Comparison of ENCODE assay signal across 16 cellular contexts in the genomic region with DNA sequence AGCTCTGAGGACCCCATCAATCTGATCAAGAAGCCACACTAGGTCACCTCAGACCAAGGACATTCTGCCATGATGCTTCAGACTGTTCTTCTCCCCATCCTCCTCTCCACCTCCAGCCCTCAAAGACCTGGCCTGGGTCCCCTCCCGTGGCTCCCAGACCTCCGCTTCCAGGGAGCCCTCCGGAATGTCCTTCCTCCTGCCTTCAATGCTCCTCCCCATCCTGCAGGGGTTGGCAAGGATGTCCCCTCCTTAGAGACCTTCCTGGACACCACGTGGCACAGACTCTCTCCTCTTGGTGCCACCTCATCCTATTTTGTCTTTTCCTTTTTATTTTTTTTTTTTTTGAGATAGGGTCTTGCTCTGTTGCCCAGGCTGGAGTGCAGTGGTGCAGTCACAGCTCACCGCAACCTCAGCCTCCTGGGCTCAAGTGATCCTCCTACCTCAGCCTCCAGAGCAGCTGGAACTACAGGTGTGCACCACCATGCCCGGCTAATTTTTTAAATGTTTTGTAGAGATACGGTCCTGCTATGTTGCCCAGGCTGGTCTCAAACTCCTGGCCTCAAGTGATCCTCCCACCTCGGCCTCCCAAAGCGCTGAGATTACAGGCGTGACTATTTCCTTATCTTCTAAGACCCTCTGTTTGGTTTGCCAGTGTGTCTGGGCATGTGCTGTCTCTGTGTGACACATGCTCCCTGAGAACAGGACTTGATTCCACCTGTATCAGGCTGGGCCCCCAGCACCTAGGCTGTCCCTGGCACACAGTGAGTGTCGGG.
A peak's percentile ranks its signal among the peaks of the same experiment; 100 is the strongest.
DNase-seq lines count a peak whose midpoint lies in the region; ATAC-seq and TF ChIP-seq lines count a peak whose summit lies in the region.
"Had no signal": no experiment of that assay in that cellular context is flagged by ENCODE, and none has a peak within 500 bp of the region (broad histone marks: within the 10 kb centered on the region; RNA-seq: fewer than 3 reads in every experiment).

No MANE protein-coding gene starts in this region.

- no peak overlapping the region for H3K4me3 ChIP-seq in Panc1 (ENCODE audit: low read depth in 2 of 2, low read length in 2 of 2)
- no peak overlapping the region for H3K4me3 ChIP-seq in effector memory CD4-positive, alpha-beta T cell (ENCODE audit: insufficient read depth, low read depth, low read length, poor library complexity, severe bottlenecking)
- H3K4me3 ChIP-seq: lung, skin epidermis, transverse colon had no signal

- H3K4me3 Mint-ChIP-seq in activated T-cell treated with anti-CD3 and anti-CD28 coated beads, Interleukin-2, amount 50 U/mL, for 4 hours: peak overlapping the region; percentile 59
- peak overlapping the region; percentile 48 to 68 for H3K4me3 Mint-ChIP-seq in stimulated activated naive B cell treated with anti-CD40 and anti-IgM and Interleukin-4, amounts not matched to agents 10 μg/mL and 1 μg/mL and 100 μg/mL, for 72 hours

- H3K27me3 Mint-ChIP-seq in activated T-cell treated with anti-CD3 and anti-CD28 coated beads, Interleukin-2, amount 50 U/mL, for 4 hours (ENCODE audit: low read depth): no peaks in the 10 kb centered on the region
- no peaks in the 10 kb centered on the region for H3K27me3 Mint-ChIP-seq in stimulated activated naive B cell treated with anti-CD40 and anti-IgM and Interleukin-4, amounts not matched to agents 10 μg/mL and 1 μg/mL and 100 μg/mL, for 72 hours

- peak overlapping the region; percentile 19 for H3K27ac ChIP-seq in Panc1 (ENCODE audit: low read length)
- H3K27ac ChIP-seq in effector memory CD4-positive, alpha-beta T cell (ENCODE audit: insufficient read depth, low read length, poor library complexity, severe bottlenecking): peak overlapping the region; percentile 72

- no peak for ATAC-seq in activated T-cell treated with anti-CD3 and anti-CD28 coated beads, Interleukin-2, amount 50 U/mL, for 4 hours
- no peak for ATAC-seq in Panc1
- no peak for ATAC-seq in stimulated activated naive B cell treated with anti-CD40 and anti-IgM and Interleukin-4, amounts not matched to agents 10 μg/mL and 1 μg/mL and 100 μg/mL, for 72 hours (replicated peaks)

- POLR2A ChIA-PET in Panc1 (lab: Charles Lee): no interaction called here

- H3K4me1 Mint-ChIP-seq in activated T-cell treated with anti-CD3 and anti-CD28 coated beads, Interleukin-2, amount 50 U/mL, for 4 hours (ENCODE audit: low read depth): peaks cover 70% of the 10 kb centered on the region
- peaks cover 62 to 95% of the 10 kb centered on the region in 2 donors for H3K4me1 Mint-ChIP-seq in stimulated activated naive B cell treated with anti-CD40 and anti-IgM and Interleukin-4, amounts not matched to agents 10 μg/mL and 1 μg/mL and 100 μg/mL, for 72 hours

- CTCF ChIA-PET in Panc1 (lab: Charles Lee): no interaction called here

- no peaks in the 10 kb centered on the region for H3K9me3 Mint-ChIP-seq in activated T-cell treated with anti-CD3 and anti-CD28 coated beads, Interleukin-2, amount 50 U/mL, for 4 hours
- H3K9me3 Mint-ChIP-seq in stimulated activated naive B cell treated with anti-CD40 and anti-IgM and Interleukin-4, amounts not matched to agents 10 μg/mL and 1 μg/mL and 100 μg/mL, for 72 hours: peaks cover 0 to 1% of the 10 kb centered on the region in 2 donors

- intact Hi-C loops in Panc1 (cut with micrococcal nuclease; ENCODE audit: unreplicated experiment): no loop called here

- no peaks in the 10 kb centered on the region for H3K36me3 Mint-ChIP-seq in activated T-cell treated with anti-CD3 and anti-CD28 coated beads, Interleukin-2, amount 50 U/mL, for 4 hours (ENCODE audit: insufficient read depth)
- H3K36me3 Mint-ChIP-seq in stimulated activated naive B cell treated with anti-CD40 and anti-IgM and Interleukin-4, amounts not matched to agents 10 μg/mL and 1 μg/mL and 100 μg/mL, for 72 hours: peaks cover 6 to 22% of the 10 kb centered on the region in 2 donors

- TF ChIP-seq CTCF in Panc1 (IDR thresholded peaks at IDR 0.05): no peak

- BruUV-seq in Panc1 (replicated peaks; lab: Mats Ljungman, UMichigan): no TSS peak

- H3K36me3 ChIP-seq in Panc1 (ENCODE audit: control insufficient read depth, insufficient read depth, low read length): no peaks in the 10 kb centered on the region
- no peaks in the 10 kb centered on the region for H3K36me3 ChIP-seq in effector memory CD4-positive, alpha-beta T cell (ENCODE audit: control insufficient read depth, insufficient read depth, low read length)
- H3K36me3 ChIP-seq: transverse colon had no signal

- no peak for DNase-seq in activated T-cell treated with anti-CD3 and anti-CD28 coated beads, Interleukin-2, amount 50 U/mL, for 4 hours
- DNase-seq in activated T-cell treated with anti-CD3 and anti-CD28 coated beads for 4 hours (no peak), Panc1 (ENCODE audit: low read depth, low spot score) (no peak), NK-92 (lab: John Stamatoyannopoulos, UW; ENCODE audit: unreplicated experiment) (no peak), CD1c-positive myeloid dendritic cell (ENCODE audit: extremely low spot score) (no peak), kidney glomerular epithelial cell (lab: John Stamatoyannopoulos, UW) (no peak)
- no peak for DNase-seq in effector memory CD4-positive, alpha-beta T cell
- DNase-seq in stimulated activated naive B cell treated with anti-CD40 and anti-IgM and Interleukin-4, amounts not matched to agents 10 μg/mL and 1 μg/mL and 100 μg/mL, for 72 hours: no peak
- DNase-seq: activated gamma-delta T cell treated with Interleukin-2 at 50 U/mL for 16 hours, cerebellar nuclear complex, DMS79 treated with DMSO at 0.1 percent for 48 hours, erythroblast, NCI-H2029 had no signal

- peaks cover 33% of the 10 kb centered on the region for H3K4me1 ChIP-seq in Panc1 (ENCODE audit: control insufficient read depth, insufficient read depth, low read length)
- H3K4me1 ChIP-seq in effector memory CD4-positive, alpha-beta T cell (ENCODE audit: control insufficient read depth, insufficient read depth, low read length, poor library complexity, severe bottlenecking): peaks cover 53% of the 10 kb centered on the region

- H3K27me3 ChIP-seq in Panc1 (ENCODE audit: control insufficient read depth, insufficient read depth, low read length): no peaks in the 10 kb centered on the region
- no peaks in the 10 kb centered on the region for H3K27me3 ChIP-seq in effector memory CD4-positive, alpha-beta T cell (replicated peaks; ENCODE audit: control insufficient read depth, insufficient read depth, low read length, poor library complexity, severe bottlenecking)
- H3K27me3 ChIP-seq: transverse colon had no signal

- no peaks in the 10 kb centered on the region for H3K9me3 ChIP-seq in Panc1 (ENCODE audit: control insufficient read depth, insufficient read depth, low read depth, low read length)
- H3K9me3 ChIP-seq in effector memory CD4-positive, alpha-beta T cell (ENCODE audit: control insufficient read depth, low read length): no peaks in the 10 kb centered on the region
- H3K9me3 ChIP-seq: transverse colon had no signal

- H3K27ac Mint-ChIP-seq in stimulated activated naive B cell treated with anti-CD40 and anti-IgM and Interleukin-4, amounts not matched to agents 10 μg/mL and 1 μg/mL and 100 μg/mL, for 72 hours: peak overlapping the region; percentile 96

- in situ Hi-C loops in Panc1 (cut with HindIII; ENCODE audit: low pct_unique_long_range_greater_than_20kb, low sequenced_read_pairs): no loop called here
